In genomic region chr12:3750616-3751015, GRCh38 we compare ENCODE assay signal across 20 cellular contexts. TPM values are rescaled to one million over a fixed set of nuclear protein-coding genes. Genes with fewer than 3 reads are reported as not detected.
DNase-seq lines count a peak whose midpoint lies in the region; ATAC-seq lines count a peak whose summit lies in the region.
"Had no signal": no experiment of that assay in that cellular context is flagged by ENCODE, and none has a peak within 500 bp of the region (broad histone marks: within the 10 kb centered on the region; RNA-seq: fewer than 3 reads in every experiment).

No MANE protein-coding gene starts in this region.

- H3K27me3 ChIP-seq in BLaER1 treated with 17β-estradiol and CSF1 and Interleukin-3, amounts not matched to agents 10 nM and 100 nM = no peaks in the 10 kb centered on the region
- H3K27me3 ChIP-seq in CD8-positive, alpha-beta memory T cell (ENCODE audit: insufficient read depth, low read length, poor library complexity, severe bottlenecking) = no peaks in the 10 kb centered on the region
- H3K27me3 ChIP-seq: testis had no signal

- peak overlapping the region; percentile 11 to 99 (median 94) for H3K4me3 Mint-ChIP-seq in CD8-positive, alpha-beta memory T cell
- H3K4me3 Mint-ChIP-seq in activated CD4-positive, alpha-beta memory T cell treated with anti-CD3 and anti-CD28 coated beads for 36 hours = no peak overlapping the region
- H3K4me3 Mint-ChIP-seq in naive B cell = peak overlapping the region in 1 of 8 donors; percentile 86

- H3K4me1 Mint-ChIP-seq in CD8-positive, alpha-beta memory T cell = peaks cover 71 to 89% (median 84%) of the 10 kb centered on the region in 3 donors
- peaks cover 64% of the 10 kb centered on the region for H3K4me1 Mint-ChIP-seq in activated CD4-positive, alpha-beta memory T cell treated with anti-CD3 and anti-CD28 coated beads for 36 hours (ENCODE audit: low read depth)
- peaks cover 32 to 45% (median 37%) of the 10 kb centered on the region in 3 donors for H3K4me1 Mint-ChIP-seq in naive B cell

- POLR2A ChIA-PET in CD8-positive, alpha-beta memory T cell (lab: Charles Lee) = no interaction called here
- POLR2A ChIA-PET in activated CD4-positive, alpha-beta memory T cell treated with anti-CD3 and anti-CD28 coated beads for 36 hours (lab: Charles Lee) = no interaction called here

- H3K9me3 ChIP-seq in BLaER1 treated with 17β-estradiol and CSF1 and Interleukin-3, amounts not matched to agents 10 nM and 100 nM (replicated peaks in 1 of 11) = peaks cover 15 to 27% (median 22%) of the 10 kb centered on the region in 11 experiments
- no peaks in the 10 kb centered on the region for H3K9me3 ChIP-seq in CD8-positive, alpha-beta memory T cell (ENCODE audit: low read length)
- H3K9me3 ChIP-seq: testis had no signal

- H3K27me3 Mint-ChIP-seq in CD8-positive, alpha-beta memory T cell = no peaks in the 10 kb centered on the region
- H3K27me3 Mint-ChIP-seq in activated CD4-positive, alpha-beta memory T cell treated with anti-CD3 and anti-CD28 coated beads for 36 hours = no peaks in the 10 kb centered on the region
- no peaks in the 10 kb centered on the region for H3K27me3 Mint-ChIP-seq in naive B cell

- peaks cover 10 to 30% (median 11%) of the 10 kb centered on the region in 3 donors for H3K36me3 Mint-ChIP-seq in CD8-positive, alpha-beta memory T cell
- H3K36me3 Mint-ChIP-seq in activated CD4-positive, alpha-beta memory T cell treated with anti-CD3 and anti-CD28 coated beads for 36 hours = peaks cover 16% of the 10 kb centered on the region
- H3K36me3 Mint-ChIP-seq in naive B cell = peaks cover 11 to 12% of the 10 kb centered on the region in 2 donors

- H4K20me1 ChIP-seq in BLaER1 treated with 17β-estradiol and CSF1 and Interleukin-3, amounts not matched to agents 10 nM and 100 nM = peaks cover 0 to 53% (median 32%) of the 10 kb centered on the region in 11 experiments; a peak in 15 of 22 replicates

- H3K9me3 Mint-ChIP-seq in CD8-positive, alpha-beta memory T cell = no peaks in the 10 kb centered on the region
- H3K9me3 Mint-ChIP-seq in activated CD4-positive, alpha-beta memory T cell treated with anti-CD3 and anti-CD28 coated beads for 36 hours = peaks cover 4% of the 10 kb centered on the region
- H3K9me3 Mint-ChIP-seq in naive B cell = peaks cover 0 to 6% (median 2%) of the 10 kb centered on the region in 7 donors

- H3K4me3 ChIP-seq in BLaER1 treated with 17β-estradiol and CSF1 and Interleukin-3, amounts not matched to agents 10 nM and 100 nM = peak overlapping the region in 7 of 10 experiments; percentile 71 to 91 (median 79); a peak in 10 of 20 replicates
- H3K4me3 ChIP-seq in CD8-positive, alpha-beta memory T cell (ENCODE audit: low read length) = no peak overlapping the region
- H3K4me3 ChIP-seq: SJSA1, testis had no signal

- peaks cover 15 to 58% (median 46%) of the 10 kb centered on the region in 11 experiments; a peak in 21 of 22 replicates for H3K36me3 ChIP-seq in BLaER1 treated with 17β-estradiol and CSF1 and Interleukin-3, amounts not matched to agents 10 nM and 100 nM
- H3K36me3 ChIP-seq in CD8-positive, alpha-beta memory T cell (ENCODE audit: insufficient read depth, low read length) = peaks cover 5% of the 10 kb centered on the region
- H3K36me3 ChIP-seq: SJSA1 had no signal

- CTCF ChIA-PET in CD8-positive, alpha-beta memory T cell (lab: Charles Lee) = interaction anchor here (1.2 kb wide), 1 partner anchor 9 kb away, joined by 4 read pairs; no protein-coding TSS in a partner anchor
- CTCF ChIA-PET in activated CD4-positive, alpha-beta memory T cell treated with anti-CD3 and anti-CD28 coated beads for 36 hours (lab: Charles Lee) = interaction anchor here (1.3 kb wide), 1 partner anchor 53 kb away, joined by 3 read pairs; no protein-coding TSS in a partner anchor

- peak overlapping the region in 6 of 11 experiments; percentile 95 to 100 (median 98); a peak in 12 of 22 replicates for H3K27ac ChIP-seq in BLaER1 treated with 17β-estradiol and CSF1 and Interleukin-3, amounts not matched to agents 10 nM and 100 nM
- H3K27ac ChIP-seq in CD8-positive, alpha-beta memory T cell (ENCODE audit: low read depth, low read length) = no peak overlapping the region
- H3K27ac ChIP-seq: SJSA1, testis had no signal

- H3K4me1 ChIP-seq in BLaER1 treated with 17β-estradiol and CSF1 and Interleukin-3, amounts not matched to agents 10 nM and 100 nM = peaks cover 43 to 66% (median 55%) of the 10 kb centered on the region in 10 experiments
- H3K4me1 ChIP-seq in CD8-positive, alpha-beta memory T cell (ENCODE audit: insufficient read depth, low read length) = peaks cover 60% of the 10 kb centered on the region

- ATAC-seq in naive B cell (ENCODE audit: low read depth in 2 of 2) = no peak
- ATAC-seq in GM19351 (IDR thresholded peaks at IDR 0.05; ENCODE audit: unreplicated experiment) = no peak
- ATAC-seq: sciatic nerve had no signal

- DNase-seq in CD8-positive, alpha-beta memory T cell = no peak
- no peak for DNase-seq in activated CD4-positive, alpha-beta memory T cell treated with anti-CD3 and anti-CD28 coated beads for 36 hours
- no peak for DNase-seq in naive B cell
- no peak for DNase-seq in HCEC 1CT
- no peak for DNase-seq in central memory CD4-positive, alpha-beta T cell
- DNase-seq: AML-193; DMS153; H7; hippocampal formation; midbrain; NCI-H1694; NCI-H446; nucleus accumbens; stimulated activated CD4-positive, alpha-beta T cell treated with anti-CD3 and anti-CD28 coated beads, Interleukin-2, amount 100 ng/mL, for 24 hours; testis had no signal

- peak overlapping the region; percentile 95 to 100 (median 98) for H3K27ac Mint-ChIP-seq in CD8-positive, alpha-beta memory T cell
- H3K27ac Mint-ChIP-seq in activated CD4-positive, alpha-beta memory T cell treated with anti-CD3 and anti-CD28 coated beads for 36 hours = peak overlapping the region; percentile 93
- peak overlapping the region in 5 of 6 donors; percentile 5 to 97 (median 91) for H3K27ac Mint-ChIP-seq in naive B cell

- peak overlapping the region; percentile 86 to 99 (median 93); a peak in 21 of 22 replicates for H3K4me2 ChIP-seq in BLaER1 treated with 17β-estradiol and CSF1 and Interleukin-3, amounts not matched to agents 10 nM and 100 nM

- peak overlapping the region in 6 of 11 experiments; percentile 29 to 99 (median 96); a peak in 12 of 22 replicates for H3K9ac ChIP-seq in BLaER1 treated with 17β-estradiol and CSF1 and Interleukin-3, amounts not matched to agents 10 nM and 100 nM

- intact Hi-C loops in activated CD4-positive, alpha-beta memory T cell treated with anti-CD3 and anti-CD28 coated beads for 36 hours (cut with micrococcal nuclease) = loop anchor here (5.0 to 10.0 kb wide), 3 partner anchors 122 to 876 kb away; partner anchors contain the start of genes FOXM1, PARP11 and RHNO1

RNA-seq across cellular contexts. Expression of gene CRACR2A, which starts 2.3 kb away (rescaled TPM):
- 10 to 100 TPM; 27.3 to 27.9 TPM for total RNA-seq in CD8-positive, alpha-beta memory T cell
- 23.3 TPM for polyA plus RNA-seq in CD8-positive, alpha-beta memory T cell
- total RNA-seq in activated CD4-positive, alpha-beta memory T cell treated with anti-CD3 and anti-CD28 coated beads for 36 hours = 10 to 100 TPM; 15.8 to 19.1 TPM
- 10 to 100 TPM in 2 of 6 donors, 1 to 10 TPM in 3, not detected in 1; 6.5 to 20.8 (median 7.8) TPM for polyA plus RNA-seq in naive B cell (ENCODE audit: low read depth in 6 of 6)
- total RNA-seq: MCF 10A had no signal
